In the genomic region with DNA sequence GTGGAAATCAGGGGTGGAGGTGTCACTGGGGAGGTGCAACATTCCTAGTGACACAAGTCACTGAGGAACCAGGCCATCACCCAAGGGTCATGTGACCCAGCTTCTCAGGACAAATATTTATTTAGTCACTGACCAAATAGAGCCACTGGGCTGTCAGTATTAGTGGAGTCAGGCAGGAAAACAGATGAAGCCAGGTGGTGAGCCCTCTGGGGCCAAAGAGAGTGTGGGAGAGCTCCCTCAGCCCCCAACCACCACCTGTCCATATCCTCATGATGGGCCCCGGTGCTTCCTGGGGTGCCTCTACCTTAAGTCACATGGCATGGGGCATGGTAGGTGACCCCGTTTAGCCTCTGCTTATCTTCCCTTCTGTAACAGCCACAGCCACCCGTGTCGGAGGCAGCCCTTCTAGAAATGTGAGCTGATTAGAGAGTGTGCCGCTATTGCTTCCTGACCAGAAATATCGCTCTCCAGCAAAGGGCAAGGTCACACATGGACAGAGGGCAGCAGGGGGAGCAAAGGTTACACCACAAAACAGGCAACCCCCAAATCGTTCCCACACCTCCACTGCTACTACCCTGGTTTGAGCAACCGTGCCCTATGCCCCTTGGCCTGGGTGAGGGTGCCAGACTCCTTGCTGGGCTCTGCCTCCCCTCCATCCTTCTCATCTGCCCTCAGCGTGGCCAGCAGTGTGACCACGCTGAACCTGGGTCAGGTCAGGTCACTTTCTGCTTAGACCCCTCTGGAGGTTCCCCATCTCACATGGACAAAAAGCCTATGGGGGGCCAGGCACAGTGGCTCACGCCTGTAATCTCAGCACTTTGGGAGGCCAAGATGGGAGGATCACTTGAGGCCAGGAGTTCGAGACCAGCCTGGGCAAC, we compare ENCODE assay signal across 12 cellular contexts. TPM values are rescaled to one million over a fixed set of nuclear protein-coding genes. Genes with fewer than 3 reads are reported as not detected.
DNase-seq lines count a peak whose midpoint lies in the region; ATAC-seq and TF ChIP-seq lines count a peak whose summit lies in the region.
"Had no signal": no experiment of that assay in that cellular context is flagged by ENCODE, and none has a peak within 500 bp of the region (broad histone marks: within the 10 kb centered on the region; RNA-seq: fewer than 3 reads in every experiment).

No MANE protein-coding gene starts in this region.

- WGBS in body of pancreas, 2 donors: 29 to 42% methylated on average over 8 to 12 of the region's 12 CpGs

- DNase-seq in COLO668 (lab: John Stamatoyannopoulos, UW; ENCODE audit: unreplicated experiment) (peak; percentile 75), body of pancreas (peak; percentile 63 to 83 (median 78)), mucosa of gallbladder (ENCODE audit: low spot score) (peak; percentile 83), H7 (no peak)
- DNase-seq in activated naive CD4-positive, alpha-beta T cell (lab: John Stamatoyannopoulos, UW): no peak
- DNase-seq: activated T-cell treated with anti-CD3 and anti-CD28 coated beads, Interleukin-2, amount 50 U/mL, for 72 hours; Peyer's patch; stimulated activated CD4-positive, alpha-beta T cell treated with anti-CD3 and anti-CD28 coated beads, Interleukin-2, amount 100 ng/mL, for 24 hours had no signal

- H3K27ac ChIP-seq in HUES48 (ENCODE audit: low read depth, low read length): peak overlapping the region; percentile 50
- H3K27ac ChIP-seq in body of pancreas: peak overlapping the region; percentile 59 to 79 (median 74)
- H3K27ac ChIP-seq: Peyer's patch had no signal

- H3K36me3 ChIP-seq in HUES48 (ENCODE audit: control insufficient read depth, insufficient read depth, low read length): no peaks in the 10 kb centered on the region
- no peaks in the 10 kb centered on the region for H3K36me3 ChIP-seq in body of pancreas (replicated peaks in 1 of 2; ENCODE audit: insufficient read depth in 1 of 2, low read depth in 2 of 2)
- no peaks in the 10 kb centered on the region for H3K36me3 ChIP-seq in H7 (replicated peaks; ENCODE audit: control insufficient read depth, insufficient read depth, low read length)
- H3K36me3 ChIP-seq: neutrophil, Peyer's patch had no signal

- no peaks in the 10 kb centered on the region for H3K27me3 ChIP-seq in HUES48 (ENCODE audit: control insufficient read depth, insufficient read depth, low read length)
- H3K27me3 ChIP-seq in body of pancreas: no peaks in the 10 kb centered on the region
- no peaks in the 10 kb centered on the region for H3K27me3 ChIP-seq in H7 (ENCODE audit: control insufficient read depth, insufficient read depth, low read length)
- H3K27me3 ChIP-seq: neutrophil, Peyer's patch had no signal

- peak in 2 of 3 donors; percentile 43 to 53 for TF ChIP-seq POLR2A in body of pancreas (IDR thresholded peaks at IDR 0.05)

- H3K9ac ChIP-seq in HUES48 (ENCODE audit: low read depth, low read length): no peak overlapping the region

- intact Hi-C loops in body of pancreas (cut with DNase I): no loop called here

- H3K9me3 ChIP-seq in HUES48 (ENCODE audit: control insufficient read depth, insufficient read depth, low read length): 0 out of 2 replicates have a peak, but pooled peaks cover 5% of the 10 kb centered on the region
- H3K9me3 ChIP-seq in body of pancreas: no peaks in the 10 kb centered on the region
- H3K9me3 ChIP-seq: neutrophil, Peyer's patch had no signal

- H3K4me3 ChIP-seq in HUES48 (ENCODE audit: low read depth, low read length) (no peak overlapping the region), body of pancreas (no peak overlapping the region), H7 (ENCODE audit: insufficient read depth, low read depth, low read length) (no peak overlapping the region)
- H3K4me3 ChIP-seq: Peyer's patch had no signal

- peaks cover 4% of the 10 kb centered on the region; the same call in 1 of the 2 replicates for H3K4me1 ChIP-seq in HUES48 (ENCODE audit: control insufficient read depth, insufficient read depth, low read length)
- peaks cover 26% of the 10 kb centered on the region for H3K4me1 ChIP-seq in body of pancreas
- H3K4me1 ChIP-seq: Peyer's patch had no signal

- ATAC-seq in body of pancreas (peak; percentile 87), GM18502 (IDR thresholded peaks at IDR 0.05; ENCODE audit: poor library complexity, unreplicated experiment) (no peak), HG03135 (IDR thresholded peaks at IDR 0.05; ENCODE audit: unreplicated experiment) (no peak)

- peak in 4 of 7 experiments; percentile 17 to 47 (median 25) for TF ChIP-seq CTCF in body of pancreas (IDR thresholded peaks at IDR 0.05)

RNA-seq across cellular contexts. Expression of a gene that starts 8.6 kb away (rescaled TPM):
- total RNA-seq in body of pancreas: 10 to 100 TPM; 32.2 to 40.5 TPM
- 42.6 TPM for total RNA-seq in mucosa of gallbladder
- total RNA-seq in H7 (2014; rRNA removed; shearing (Covaris generic)): 17.6 and 19.0 TPM in 2 replicates

Comparison
In these comparisons a context has a peak if more than half of its experiments do, and no peak if none do; other contexts are left out.
1. DNase-seq: peak in COLO668 (single experiment), body of pancreas (4 of 4) and mucosa of gallbladder (single experiment); none in H7 (single experiment) and activated naive CD4-positive, alpha-beta T cell (0 of 4).